In the genomic region with DNA sequence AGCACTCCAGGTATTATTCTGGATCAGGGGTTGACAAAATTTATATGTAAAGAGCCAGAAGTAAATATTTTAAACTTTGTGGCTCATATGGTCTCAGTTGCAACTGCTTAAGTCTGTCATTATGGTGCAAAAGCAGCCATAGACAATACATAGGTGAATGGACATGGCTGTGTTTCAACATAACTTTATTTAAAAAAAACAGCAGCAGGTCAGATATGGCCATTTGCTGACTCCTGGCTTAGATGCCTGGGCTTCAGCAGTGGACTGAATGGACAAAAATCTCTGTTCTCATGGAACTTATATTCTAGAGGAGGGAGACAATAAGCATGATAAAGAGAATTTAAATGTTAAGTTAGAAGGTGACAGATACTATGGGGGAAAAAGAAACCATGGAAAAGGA, we compare ENCODE assay signal across 23 cellular contexts. TPM values are rescaled to one million over a fixed set of nuclear protein-coding genes. Genes with fewer than 3 reads are reported as not detected.
DNase-seq lines count a peak whose midpoint lies in the region; ATAC-seq, FAIRE-seq and TF ChIP-seq lines count a peak whose summit lies in the region.
"Had no signal": no experiment of that assay in that cellular context is flagged by ENCODE, and none has a peak within 500 bp of the region (broad histone marks: within the 10 kb centered on the region; RNA-seq: fewer than 3 reads in every experiment).

No MANE protein-coding gene starts in this region.

- no peak for TF ChIP-seq RAD21 in GM12878 (IDR thresholded peaks at IDR 0.05; ENCODE audit: insufficient read depth, low read depth, low read length)

- H3K18ac ChIP-seq in mesenchymal stem cell (ENCODE audit: low read depth in 1 of 2, low read length in 2 of 2) = no peak overlapping the region

- no peak overlapping the region for H3K4me2 ChIP-seq in GM23248 (ENCODE audit: unreplicated experiment)
- no peak overlapping the region for H3K4me2 ChIP-seq in GM12878 (ENCODE audit: control insufficient read depth, insufficient read depth)
- H3K4me2 ChIP-seq in mesenchymal stem cell (ENCODE audit: low read length, poor library complexity, severe bottlenecking) = no peak overlapping the region
- no peak overlapping the region for H3K4me2 ChIP-seq in Karpas-422 (ENCODE audit: low read depth, low read length, poor library complexity, severe bottlenecking)

- H3K4me3 ChIP-seq in GM23248 = no peak overlapping the region
- no peak overlapping the region for H3K4me3 ChIP-seq in GM12878
- no peak overlapping the region for H3K4me3 ChIP-seq in mesenchymal stem cell (ENCODE audit: insufficient read depth in 1 of 2, low read depth in 1 of 2, low read length in 2 of 2)
- H3K4me3 ChIP-seq in subcutaneous abdominal adipose tissue (ENCODE audit: low read depth in 1 of 5, low read length in 5 of 5) = no peak overlapping the region
- H3K4me3 ChIP-seq in Karpas-422 (ENCODE audit: low read length) = no peak overlapping the region
- H3K4me3 ChIP-seq: BLaER1 treated with 17β-estradiol and CSF1 and Interleukin-3, amounts not matched to agents 10 nM and 100 nM; SK-N-MC had no signal

- POLR2A ChIA-PET in GM12878 (lab: Charles Lee) = no interaction called here

- H2AK5ac ChIP-seq in mesenchymal stem cell (ENCODE audit: low read length, severe bottlenecking) = no peak overlapping the region

- no peak overlapping the region for H3K4ac ChIP-seq in mesenchymal stem cell (ENCODE audit: low read depth in 1 of 2, low read length in 2 of 2)

- no peak for FAIRE-seq in GM12878 (lab: Jason Lieb, UNC)

- no peak overlapping the region for H2BK120ac ChIP-seq in mesenchymal stem cell (ENCODE audit: low read depth, low read length)

- no peak overlapping the region for H3K27ac Mint-ChIP-seq in mesothelial cell of epicardium
- H3K27ac Mint-ChIP-seq: CD8-positive, alpha-beta T cell had no signal

- H3K79me2 ChIP-seq in GM23248 (ENCODE audit: insufficient read depth) (no peaks in the 10 kb centered on the region), GM12878 (ENCODE audit: control insufficient read depth, insufficient read depth, low read length) (no peaks in the 10 kb centered on the region), Karpas-422 (ENCODE audit: low read length) (no peaks in the 10 kb centered on the region)

- no peak overlapping the region for H4K8ac ChIP-seq in mesenchymal stem cell (ENCODE audit: low read length)

- no peaks in the 10 kb centered on the region for H3K79me1 ChIP-seq in mesenchymal stem cell (replicated peaks; ENCODE audit: low read length, poor library complexity, severe bottlenecking)

- in situ Hi-C loops in GM23248 (cut with MboI) = no loop called here
- in situ Hi-C loops in GM12878 (cut with MboI) = no loop called here

- H3K9ac ChIP-seq in GM23248 (no peak overlapping the region), GM12878 (ENCODE audit: control insufficient read depth, insufficient read depth, low read length) (no peak overlapping the region), mesenchymal stem cell (ENCODE audit: low read length) (peak overlapping the region; percentile 63), subcutaneous abdominal adipose tissue (ENCODE audit: low read length in 5 of 5) (no peak overlapping the region), Karpas-422 (ENCODE audit: low read length) (no peak overlapping the region)
- H3K9ac ChIP-seq: BLaER1 treated with 17β-estradiol and CSF1 and Interleukin-3, amounts not matched to agents 10 nM and 100 nM had no signal

- RAD21 ChIA-PET in GM12878 (lab: Charles Lee; ENCODE audit: unreplicated experiment) = no interaction called here

- SMC1A ChIA-PET in GM12878 (lab: Charles Lee; ENCODE audit: uncharacterized antibody, unreplicated experiment) = interaction anchor here (0.6 to 0.8 kb wide), 2 partner anchors 70 to 1099 kb away, joined by 3 read pairs; no protein-coding TSS in a partner anchor

- TF ChIP-seq POLR2A in GM12878 (IDR thresholded peaks at IDR 0.05; ENCODE audit: low read depth, low read length) = no peak

- CTCF ChIA-PET in GM12878 (lab: Yijun Ruan, JAX) = no interaction called here

- no peaks in the 10 kb centered on the region for H3K27me3 Mint-ChIP-seq in mesothelial cell of epicardium (ENCODE audit: low read depth)

- no peak overlapping the region for H3K23ac ChIP-seq in mesenchymal stem cell (ENCODE audit: low read length in 2 of 2)

- TF ChIP-seq CTCF in GM12878 (IDR thresholded peaks at IDR 0.05 in 2 of 3, conservative IDR thresholded peaks at IDR 0.05 in 1 of 3; ENCODE audit: control insufficient read depth in 2 of 3, extremely low read depth in 1 of 3, insufficient read depth in 1 of 3, low read depth in 3 of 3, low read length in 3 of 3) (no peak), mesothelial cell of epicardium (IDR thresholded peaks at IDR 0.05; ENCODE audit: unreplicated experiment) (no peak)

- H3K27me3 ChIP-seq in GM23248 (replicated peaks; ENCODE audit: insufficient read depth) (no peaks in the 10 kb centered on the region), GM12878 (replicated peaks in 1 of 2; ENCODE audit: control insufficient read depth in 2 of 2, insufficient read depth in 2 of 2, low read length in 1 of 2) (no peaks in the 10 kb centered on the region), mesenchymal stem cell (ENCODE audit: control insufficient read depth in 1 of 2, insufficient read depth in 1 of 2, low read length in 2 of 2) (peaks cover 0 to 9% of the 10 kb centered on the region in 2 experiments), subcutaneous abdominal adipose tissue (ENCODE audit: control insufficient read depth in 5 of 5, insufficient read depth in 4 of 5, low read length in 5 of 5) (no peaks in the 10 kb centered on the region), Karpas-422 (ENCODE audit: low read length) (no peaks in the 10 kb centered on the region)
- H3K27me3 ChIP-seq: BLaER1 treated with 17β-estradiol and CSF1 and Interleukin-3, amounts not matched to agents 10 nM and 100 nM had no signal

- H2AFZ ChIP-seq in GM23248 (no peak overlapping the region), GM12878 (ENCODE audit: control insufficient read depth, low read depth, low read length) (no peak overlapping the region), mesenchymal stem cell (ENCODE audit: low read depth, low read length) (no peak overlapping the region), Karpas-422 (ENCODE audit: low read length) (no peak overlapping the region)

- H3K14ac ChIP-seq in mesenchymal stem cell (ENCODE audit: low read length in 2 of 2) = no peak overlapping the region

- no peak overlapping the region for H3K4me3 Mint-ChIP-seq in mesothelial cell of epicardium
- H3K4me3 Mint-ChIP-seq: CD8-positive, alpha-beta T cell had no signal

- no peaks in the 10 kb centered on the region for H4K20me1 ChIP-seq in GM23248 (ENCODE audit: insufficient read depth)
- no peaks in the 10 kb centered on the region for H4K20me1 ChIP-seq in GM12878 (ENCODE audit: control insufficient read depth, insufficient read depth)
- H4K20me1 ChIP-seq in Karpas-422 (ENCODE audit: insufficient read depth, low read depth, low read length) = no peaks in the 10 kb centered on the region
- H4K20me1 ChIP-seq: BLaER1 treated with 17β-estradiol and CSF1 and Interleukin-3, amounts not matched to agents 10 nM and 100 nM had no signal

- H2BK15ac ChIP-seq in mesenchymal stem cell (ENCODE audit: low read depth, poor library complexity, severe bottlenecking) = no peak overlapping the region

- no peak for ATAC-seq in GM12878
- ATAC-seq: CD8-positive, alpha-beta T cell had no signal

- TF ChIP-seq EP300 in GM12878 (IDR thresholded peaks at IDR 0.05; ENCODE audit: borderline replicate concordance in 1 of 2, control insufficient read depth in 1 of 2, low read depth in 2 of 2, low read length in 2 of 2) = no peak

- no peak overlapping the region for H4K91ac ChIP-seq in mesenchymal stem cell (ENCODE audit: low read length)

- H3K9me3 ChIP-seq in GM23248 (ENCODE audit: low read depth) = no peaks in the 10 kb centered on the region
- no peaks in the 10 kb centered on the region for H3K9me3 ChIP-seq in GM12878 (replicated peaks; ENCODE audit: control insufficient read depth, insufficient read depth, low read length)
- H3K9me3 ChIP-seq in mesenchymal stem cell (ENCODE audit: control insufficient read depth, low read length) = no peaks in the 10 kb centered on the region
- H3K9me3 ChIP-seq in subcutaneous abdominal adipose tissue (ENCODE audit: control insufficient read depth in 5 of 5, low read length in 5 of 5) = no peaks in the 10 kb centered on the region
- no peaks in the 10 kb centered on the region for H3K9me3 ChIP-seq in Karpas-422 (ENCODE audit: low read length)
- H3K9me3 ChIP-seq: BLaER1 treated with 17β-estradiol and CSF1 and Interleukin-3, amounts not matched to agents 10 nM and 100 nM had no signal

- no peaks in the 10 kb centered on the region for H3K9me3 Mint-ChIP-seq in mesothelial cell of epicardium
- H3K9me3 Mint-ChIP-seq: CD8-positive, alpha-beta T cell had no signal

- H3K9me2 ChIP-seq in GM23248 (ENCODE audit: insufficient read depth) = no peaks in the 10 kb centered on the region
- H3K9me2 ChIP-seq in Karpas-422 (replicated peaks; ENCODE audit: insufficient read depth, low read length) = no peaks in the 10 kb centered on the region

- no TSS peak for BruUV-seq in GM12878 (replicated peaks; lab: Mats Ljungman, UMichigan)

- H3K27ac ChIP-seq in GM23248 = peak overlapping the region; percentile 45
- H3K27ac ChIP-seq in GM12878 (ENCODE audit: control insufficient read depth, insufficient read depth) = no peak overlapping the region
- no peak overlapping the region for H3K27ac ChIP-seq in mesenchymal stem cell (ENCODE audit: low read length, poor library complexity, severe bottlenecking)
- peak overlapping the region; percentile 51 for H3K27ac ChIP-seq in subcutaneous abdominal adipose tissue (ENCODE audit: low read depth, low read length)
- H3K27ac ChIP-seq in Karpas-422 (ENCODE audit: low read length) = no peak overlapping the region
- H3K27ac ChIP-seq: SK-N-MC had no signal

- no peak overlapping the region for H2BK12ac ChIP-seq in mesenchymal stem cell (ENCODE audit: low read length in 2 of 2)

- intact Hi-C loops in GM12878 (cut with micrococcal nuclease; ENCODE audit: unreplicated experiment) = no loop called here

- no peaks in the 10 kb centered on the region for H3K36me3 ChIP-seq in GM23248 (ENCODE audit: low read depth)
- H3K36me3 ChIP-seq in GM12878 (ENCODE audit: control insufficient read depth in 2 of 2, insufficient read depth in 2 of 2, low read length in 1 of 2) = no peaks in the 10 kb centered on the region
- H3K36me3 ChIP-seq in mesenchymal stem cell (ENCODE audit: control insufficient read depth in 1 of 2, insufficient read depth in 2 of 2, low read depth in 1 of 2, low read length in 2 of 2) = no peaks in the 10 kb centered on the region
- H3K36me3 ChIP-seq in subcutaneous abdominal adipose tissue (ENCODE audit: control insufficient read depth in 5 of 5, insufficient read depth in 5 of 5, low read length in 5 of 5) = no peaks in the 10 kb centered on the region
- H3K36me3 ChIP-seq in Karpas-422 (ENCODE audit: insufficient read depth, low read length) = no peaks in the 10 kb centered on the region
- H3K36me3 ChIP-seq: BLaER1 treated with 17β-estradiol and CSF1 and Interleukin-3, amounts not matched to agents 10 nM and 100 nM had no signal

- peaks cover 21% of the 10 kb centered on the region for H3F3A ChIP-seq in GM23248 (ENCODE audit: insufficient read depth)

- H3K4me1 ChIP-seq in GM23248 (ENCODE audit: insufficient read depth) = peaks cover 17% of the 10 kb centered on the region
- peaks cover 3% of the 10 kb centered on the region for H3K4me1 ChIP-seq in GM12878 (ENCODE audit: control insufficient read depth, insufficient read depth, low read length)
- no peaks in the 10 kb centered on the region for H3K4me1 ChIP-seq in mesenchymal stem cell (ENCODE audit: control insufficient read depth, insufficient read depth, low read depth, low read length)
- peaks cover 0 to 16% (median 9%) of the 10 kb centered on the region in 5 donors for H3K4me1 ChIP-seq in subcutaneous abdominal adipose tissue (ENCODE audit: control insufficient read depth in 5 of 5, insufficient read depth in 5 of 5, low read length in 5 of 5)
- H3K4me1 ChIP-seq in Karpas-422 (ENCODE audit: low read length) = no peaks in the 10 kb centered on the region

- no peaks in the 10 kb centered on the region for H3K36me3 Mint-ChIP-seq in mesothelial cell of epicardium
- H3K36me3 Mint-ChIP-seq: CD8-positive, alpha-beta T cell had no signal

- peaks cover 5% of the 10 kb centered on the region for H3K4me1 Mint-ChIP-seq in mesothelial cell of epicardium

- H2BK5ac ChIP-seq in mesenchymal stem cell (ENCODE audit: low read depth, low read length, poor library complexity, severe bottlenecking) = no peak overlapping the region

- DNase-seq in GM23248 = no peak
- no peak for DNase-seq in GM12878 (ENCODE audit: low read depth, low spot score)
- DNase-seq in mesenchymal stem cell = no peak
- DNase-seq in GM03348 (ENCODE audit: low spot score) = no peak
- DNase-seq in GDM1 (lab: John Stamatoyannopoulos, UW) = no peak
- no peak for DNase-seq in mesothelial cell of epicardium (ENCODE audit: low spot score in 2 of 2, unreplicated experiment in 2 of 2)
- DNase-seq in Karpas-422 = no peak
- DNase-seq: CD8-positive, alpha-beta T cell; DMS53; GOT3; NCI-H1105 treated with DMSO at 0.1 percent for 48 hours; NCI-H1694; NCI-H2081 treated with DMSO at 0.1 percent for 48 hours; NCI-H748 treated with DMSO at 0.1 percent for 48 hours; NK-92 treated with Interleukin-12 subunit alpha and Interleukin-12 subunit beta, amount 100 ng/mL, for 24 hours; OCI-M1; SHP77 had no signal

RNA-seq across cellular contexts. Expression of a gene that starts 11.7 kb away (rescaled TPM):
- total RNA-seq in GM23248 (2014; rRNA removed; shearing (Covaris generic)) = 12.8 and 13.4 TPM in 2 replicates
- polyA plus RNA-seq in GM23248 (2016; fragmentation: Nextera tagmentation; extraction: Ambion mirVana) = 6.2 and 6.3 TPM in 2 replicates
- 31.8 and 41.1 TPM in 2 replicates for total RNA-seq in GM12878 (2013; cell fraction: nucleolus; rRNA removed)
- total RNA-seq in GM12878 (2014; rRNA removed) = 4.9 and 6.6 TPM in 2 replicates
- 6.5 and 8.5 TPM in 2 replicates for total RNA-seq in GM12878 (2014; rRNA removed; fragmentation: Illumina TruSeq; extraction: Trizol)
- total RNA-seq in GM12878 (2021) = 8.4 and 8.6 TPM in 2 replicates
- polyA plus RNA-seq in GM12878 (2011; ENCODE audit: low read depth) = 2.7 TPM
- polyA plus RNA-seq in GM12878 (2011; rRNA removed) = 5.6 and 7.1 TPM in 2 replicates
- polyA plus RNA-seq in GM12878 (2011; cell fraction: cytosol; rRNA removed) = 6.3 and 8.3 TPM in 2 replicates
- polyA plus RNA-seq in GM12878 (2011; cell fraction: nucleus; rRNA removed) = 17.5 and 18.2 TPM in 2 replicates
- polyA plus RNA-seq in GM12878 (2012) = 3.7 and 5.2 TPM in 2 replicates
- polyA plus RNA-seq in GM12878 (2014; fragmentation: Illumina TruSeq; extraction: Trizol) = 6.9 and 7.8 TPM in 2 replicates
- polyA plus RNA-seq in GM12878 (2014; fragmentation: Nextera tagmentation; extraction: Ambion mirVana) = 1 to 10 TPM; 1.5 to 2.2 TPM
- polyA plus RNA-seq in GM12878 (2014; rRNA removed) = 6.6 and 6.9 TPM in 2 replicates
- 1 to 10 TPM; 2.6 to 3.9 TPM for polyA plus RNA-seq in GM12878 (2016; fragmentation: Nextera tagmentation; extraction: Ambion mirVana)
- polyA minus RNA-seq in GM12878 (2011; rRNA and poly(A)+ RNA removed) = 15.7 and 20.2 TPM in 2 replicates
- polyA minus RNA-seq in GM12878 (2011; cell fraction: cytosol; rRNA and poly(A)+ RNA removed) = 2.8 and 4.3 TPM in 2 replicates
- polyA minus RNA-seq in GM12878 (2011; cell fraction: nucleus; rRNA and poly(A)+ RNA removed) = 20.8 and 24.9 TPM in 2 replicates
- polyA plus RNA-seq in mesenchymal stem cell (2013, experiment 1 of 2) = 20.3 TPM
- polyA plus RNA-seq in mesenchymal stem cell (2013, experiment 2 of 2) = 19.9 TPM
- 23.1 to 24.3 TPM (median 24.1 TPM) in 3 replicates for total RNA-seq in mesothelial cell of epicardium
- total RNA-seq in Karpas-422 (2014; rRNA removed; shearing (Covaris generic); ENCODE audit: low replicate concordance) = 7.3 and 7.4 TPM in 2 replicates

RNA-seq across cellular contexts. Expression of a gene that starts 20.0 kb away (rescaled TPM):
- not detected in 2 replicates for total RNA-seq in GM23248 (2014; rRNA removed; shearing (Covaris generic))
- polyA plus RNA-seq in GM23248 (2016; fragmentation: Nextera tagmentation; extraction: Ambion mirVana) = not detected in 2 replicates
- total RNA-seq in GM12878 (2013; cell fraction: nucleolus; rRNA removed) = not detected in 2 replicates
- 0.05 and 0.17 TPM in 2 replicates for total RNA-seq in GM12878 (2014; rRNA removed)
- 0.09 TPM in 2 replicates for total RNA-seq in GM12878 (2014; rRNA removed; fragmentation: Illumina TruSeq; extraction: Trizol)
- total RNA-seq in GM12878 (2021) = 0.13 and 0.26 TPM in 2 replicates
- polyA plus RNA-seq in GM12878 (2011; ENCODE audit: low read depth) = 0.25 TPM
- 0.03 TPM in 2 replicates for polyA plus RNA-seq in GM12878 (2011; rRNA removed)
- 0.03 and 0.05 TPM in 2 replicates for polyA plus RNA-seq in GM12878 (2011; cell fraction: cytosol; rRNA removed)
- 0.03 TPM in 2 replicates for polyA plus RNA-seq in GM12878 (2011; cell fraction: nucleus; rRNA removed)
- 0.10 and 0.27 TPM in 2 replicates for polyA plus RNA-seq in GM12878 (2012)
- 0.24 and 0.38 TPM in 2 replicates for polyA plus RNA-seq in GM12878 (2014; fragmentation: Illumina TruSeq; extraction: Trizol)
- under 1 TPM; 0.02 to 0.05 TPM for polyA plus RNA-seq in GM12878 (2014; fragmentation: Nextera tagmentation; extraction: Ambion mirVana)
- polyA plus RNA-seq in GM12878 (2014; rRNA removed) = 0.16 and 0.29 TPM in 2 replicates
- not detected for polyA plus RNA-seq in GM12878 (2016; fragmentation: Nextera tagmentation; extraction: Ambion mirVana)
- not detected in 2 replicates for polyA minus RNA-seq in GM12878 (2011; rRNA and poly(A)+ RNA removed)
- not detected in 2 replicates for polyA minus RNA-seq in GM12878 (2011; cell fraction: cytosol; rRNA and poly(A)+ RNA removed)
- not detected in 2 replicates for polyA minus RNA-seq in GM12878 (2011; cell fraction: nucleus; rRNA and poly(A)+ RNA removed)
- 0.01 TPM for polyA plus RNA-seq in mesenchymal stem cell (2013, experiment 1 of 2)
- polyA plus RNA-seq in mesenchymal stem cell (2013, experiment 2 of 2) = under 0.01 TPM
- not detected in 3 replicates for total RNA-seq in mesothelial cell of epicardium
- not detected in 2 replicates for total RNA-seq in Karpas-422 (2014; rRNA removed; shearing (Covaris generic); ENCODE audit: low replicate concordance)
- total RNA-seq: A673; CD8-positive, alpha-beta T cell; NCI-H460; RPMI7951 had no signal

Comparison
In these comparisons a context has a peak if more than half of its experiments do, and no peak if none do; other contexts are left out.
1. H3K27ac ChIP-seq: peak in GM23248 (single experiment) and subcutaneous abdominal adipose tissue (single experiment); none in GM12878 (single experiment), mesenchymal stem cell (single experiment) and Karpas-422 (single experiment).